11 cellular contexts compared by ENCODE assay signal in the genomic region with DNA sequence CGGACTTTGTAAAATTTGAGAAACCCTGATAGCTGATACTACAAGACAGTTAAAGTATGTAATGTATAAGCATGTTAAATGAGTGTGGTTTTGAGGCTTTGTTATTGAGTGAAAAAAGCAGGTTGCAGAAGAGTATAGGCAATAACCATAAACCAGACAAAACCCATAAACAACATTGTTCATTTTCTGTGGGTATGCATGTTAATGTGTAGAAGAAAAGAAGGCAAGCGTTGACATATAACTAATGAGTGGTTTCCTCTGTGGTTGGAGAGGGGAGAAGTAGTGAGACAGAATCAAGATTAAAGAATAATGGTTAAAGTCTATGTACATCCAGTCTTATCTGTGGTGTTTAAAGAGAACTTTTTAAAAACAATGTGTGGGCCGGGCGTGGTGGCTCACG. TPM values are rescaled to one million over a fixed set of nuclear protein-coding genes. Genes with fewer than 3 reads are reported as not detected.
A peak's percentile ranks its signal among the peaks of the same experiment; 100 is the strongest.
DNase-seq lines count a peak whose midpoint lies in the region; ATAC-seq and TF ChIP-seq lines count a peak whose summit lies in the region.
"Had no signal": no experiment of that assay in that cellular context is flagged by ENCODE, and none has a peak within 500 bp of the region (broad histone marks: within the 10 kb centered on the region; RNA-seq: fewer than 3 reads in every experiment).

No MANE protein-coding gene starts in this region.

- H3K9ac ChIP-seq in smooth muscle cell (ENCODE audit: low read depth) = no peak overlapping the region

- H3K27ac Mint-ChIP-seq in osteocyte (ENCODE audit: unreplicated experiment) = no peak overlapping the region

- H3K36me3 Mint-ChIP-seq in osteocyte (ENCODE audit: unreplicated experiment) = peaks cover 54% of the 10 kb centered on the region

- H3K27me3 ChIP-seq in smooth muscle cell (ENCODE audit: low read depth) = no peaks in the 10 kb centered on the region
- H3K27me3 ChIP-seq in H7 (ENCODE audit: control insufficient read depth, insufficient read depth, low read length) = no peaks in the 10 kb centered on the region

- no peaks in the 10 kb centered on the region for H3K9me3 Mint-ChIP-seq in osteocyte (ENCODE audit: unreplicated experiment)
- H3K9me3 Mint-ChIP-seq: neural crest cell had no signal

- H3K27ac ChIP-seq in smooth muscle cell (ENCODE audit: low read depth) = no peak overlapping the region

- H3K4me1 Mint-ChIP-seq in osteocyte (ENCODE audit: unreplicated experiment) = peaks cover 11% of the 10 kb centered on the region

- H3K9me3 ChIP-seq in smooth muscle cell (replicated peaks; ENCODE audit: low read depth) = no peaks in the 10 kb centered on the region

- DNase-seq in astrocyte of the hippocampus (ENCODE audit: low read depth, low spot score) (peak; percentile 61), osteocyte (ENCODE audit: extremely low spot score, unreplicated experiment) (no peak), smooth muscle cell (lab: John Stamatoyannopoulos, UW; ENCODE audit: unreplicated experiment) (no peak), midbrain (lab: John Stamatoyannopoulos, UW) (no peak), H7 (no peak)
- DNase-seq: hypothalamus, NCI-H82 had no signal

- ATAC-seq in GM18502 (IDR thresholded peaks at IDR 0.05; ENCODE audit: poor library complexity, unreplicated experiment) = peak; percentile 55
- ATAC-seq in GM21423 (IDR thresholded peaks at IDR 0.05; ENCODE audit: unreplicated experiment) = peak; percentile 93
- peak; percentile 68 for ATAC-seq in HG03558 (IDR thresholded peaks at IDR 0.05; ENCODE audit: extremely low read depth, unreplicated experiment)

- H3K27me3 Mint-ChIP-seq in osteocyte (ENCODE audit: unreplicated experiment) = no peaks in the 10 kb centered on the region

- peaks cover 14% of the 10 kb centered on the region for H3K4me1 ChIP-seq in smooth muscle cell (ENCODE audit: low read depth)

- H3K4me3 Mint-ChIP-seq in osteocyte (ENCODE audit: unreplicated experiment) = no peak overlapping the region
- H3K4me3 Mint-ChIP-seq: neural crest cell had no signal

- no peak for TF ChIP-seq CTCF in osteocyte (IDR thresholded peaks at IDR 0.05)
- no peak for TF ChIP-seq CTCF in smooth muscle cell (IDR thresholded peaks at IDR 0.05; ENCODE audit: borderline replicate concordance, insufficient read depth, poor library complexity, severe bottlenecking)

- peaks cover 23% of the 10 kb centered on the region for H3K36me3 ChIP-seq in smooth muscle cell (ENCODE audit: low read depth)
- peaks cover 28% of the 10 kb centered on the region for H3K36me3 ChIP-seq in H7 (replicated peaks; ENCODE audit: control insufficient read depth, insufficient read depth, low read length)

- H3K4me2 ChIP-seq in smooth muscle cell = no peak overlapping the region

- peaks cover 90% of the 10 kb centered on the region for H3K79me2 ChIP-seq in smooth muscle cell (ENCODE audit: low read depth)

- H3K4me3 ChIP-seq in smooth muscle cell (no peak overlapping the region), H7 (ENCODE audit: insufficient read depth, low read depth, low read length) (no peak overlapping the region)

- WGBS in smooth muscle cell (ENCODE audit: low lambda C conversion rate) = 82% methylated on average over 5 of the region's 5 CpGs

- H4K20me1 ChIP-seq in smooth muscle cell (ENCODE audit: low read depth) = peaks cover 100% of the 10 kb centered on the region

- no peak overlapping the region for H2AFZ ChIP-seq in smooth muscle cell (ENCODE audit: low read depth)

- peaks cover 23% of the 10 kb centered on the region for H3F3A ChIP-seq in smooth muscle cell (ENCODE audit: low read depth)

RNA-seq across cellular contexts. Expression of a gene that starts 26.2 kb away (rescaled TPM):
- total RNA-seq in osteocyte (125 and 126 TPM in 2 replicates), smooth muscle cell (112 and 116 TPM in 2 replicates)
- 11.0 and 20.9 TPM in 2 replicates for polyA plus RNA-seq in smooth muscle cell
- 137 and 174 TPM in 2 replicates for total RNA-seq in H7 (2014; rRNA removed; shearing (Covaris generic))
